In the genomic region with DNA sequence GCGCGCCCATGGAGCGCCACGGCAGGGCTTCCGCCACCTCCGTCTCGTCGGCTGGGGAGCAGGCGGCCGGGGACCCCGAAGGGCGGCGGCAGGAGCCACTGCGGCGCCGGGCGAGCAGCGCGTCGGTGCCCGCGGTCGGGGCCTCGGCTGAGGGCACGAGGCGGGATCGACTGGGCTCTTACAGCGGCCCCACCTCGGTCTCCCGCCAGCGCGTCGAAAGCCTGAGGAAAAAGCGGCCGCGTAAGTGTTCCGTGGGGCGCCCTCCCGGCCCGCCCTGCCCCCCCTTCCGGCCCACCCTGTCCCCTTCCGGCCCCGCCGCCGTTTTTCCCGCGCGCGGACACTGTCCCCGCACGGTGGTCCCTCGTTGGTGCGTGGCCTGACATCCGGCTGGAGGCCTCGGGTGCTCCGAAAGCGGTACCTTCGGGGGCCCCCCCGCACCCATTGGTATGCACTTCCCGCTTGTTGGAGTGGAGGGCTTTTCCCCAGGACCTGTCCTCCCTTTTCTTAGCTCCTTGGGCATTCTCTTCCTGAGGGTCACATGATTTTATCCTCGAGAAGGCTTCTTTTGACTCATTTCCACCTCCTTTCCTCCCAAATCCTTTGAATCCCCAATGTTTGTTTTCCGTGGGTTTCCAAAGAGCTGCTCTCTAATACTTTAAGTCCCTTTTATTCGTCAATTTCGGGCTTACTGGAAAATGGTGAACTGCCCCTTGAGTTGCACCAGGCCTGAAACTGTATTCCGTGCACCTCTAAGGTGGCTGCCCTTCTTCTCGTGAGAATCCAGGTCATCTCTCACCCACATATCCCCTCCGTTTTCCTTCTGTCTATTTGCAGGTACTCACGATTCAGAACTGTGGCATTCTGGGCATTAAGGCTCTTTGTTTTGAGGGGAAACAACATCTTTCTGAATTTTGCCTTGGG, we compare ENCODE assay signal across 1 cellular context.
TF ChIP-seq lines count a peak whose summit lies in the region.

No MANE protein-coding gene starts in this region.

TF ChIP-seq in GM12878, 131 proteins besides CTCF, POLR2A, EP300 and RAD21 (continued from another document and continues in another):
- TF ChIP-seq CEBPZ (IDR thresholded peaks at IDR 0.05; ENCODE audit: low read depth, low read length) (no peak), ZNF217 (IDR thresholded peaks at IDR 0.05) (0 out of 2 replicates have a peak, but pooled peaks have one; percentile 15), ETV6 (conservative IDR thresholded peaks at IDR 0.05 in 1 of 2, IDR thresholded peaks at IDR 0.05 in 1 of 2; ENCODE audit: borderline replicate concordance in 1 of 2, low read depth in 1 of 2) (no peak), TCF7 (IDR thresholded peaks at IDR 0.05; ENCODE audit: borderline replicate concordance) (no peak), MTA2 (IDR thresholded peaks at IDR 0.05; ENCODE audit: low read depth) (no peak), HDGF (IDR thresholded peaks at IDR 0.05) (no peak), POLR2AphosphoS2 (IDR thresholded peaks at IDR 0.05; ENCODE audit: low read depth, low read length) (no peak), RBBP5 (conservative IDR thresholded peaks at IDR 0.05) (no peak), SMAD1 (IDR thresholded peaks at IDR 0.05; ENCODE audit: low read depth, partially characterized antibody) (no peak), ZBTB40 (IDR thresholded peaks at IDR 0.05; ENCODE audit: borderline replicate concordance) (no peak; the same call in 1 of the 2 replicates), RELB (IDR thresholded peaks at IDR 0.05; ENCODE audit: low read depth) (no peak), EGR1 (IDR thresholded peaks at IDR 0.05; ENCODE audit: borderline replicate concordance in 1 of 2, low read depth in 2 of 2, low read length in 2 of 2) (no peak), MLLT1 (IDR thresholded peaks at IDR 0.05) (peak; percentile 37; the same call in 1 of the 2 replicates), IRF4 (IDR thresholded peaks at IDR 0.05; ENCODE audit: low read depth, low read length) (no peak), MEF2B (IDR thresholded peaks at IDR 0.05; ENCODE audit: partially characterized antibody, poor library complexity, severe bottlenecking) (no peak), SMARCA5 (IDR thresholded peaks at IDR 0.05) (peak; percentile 47), CREM (IDR thresholded peaks at IDR 0.05; ENCODE audit: low read depth) (no peak), ZBTB33 (IDR thresholded peaks at IDR 0.05) (no peak), RAD51 (IDR thresholded peaks at IDR 0.05) (0 out of 2 replicates have a peak, but pooled peaks have one; percentile 37), CBX3 (IDR thresholded peaks at IDR 0.05; ENCODE audit: borderline replicate concordance, low read depth) (no peak), BRCA1 (IDR thresholded peaks at IDR 0.05; ENCODE audit: low read depth, low read length) (no peak), IKZF1 (conservative IDR thresholded peaks at IDR 0.05) (no peak), TARDBP (IDR thresholded peaks at IDR 0.05; ENCODE audit: borderline replicate concordance) (no peak), KDM1A (IDR thresholded peaks at IDR 0.05; ENCODE audit: borderline replicate concordance) (no peak)
- TF ChIP-seq, protein P1, sequence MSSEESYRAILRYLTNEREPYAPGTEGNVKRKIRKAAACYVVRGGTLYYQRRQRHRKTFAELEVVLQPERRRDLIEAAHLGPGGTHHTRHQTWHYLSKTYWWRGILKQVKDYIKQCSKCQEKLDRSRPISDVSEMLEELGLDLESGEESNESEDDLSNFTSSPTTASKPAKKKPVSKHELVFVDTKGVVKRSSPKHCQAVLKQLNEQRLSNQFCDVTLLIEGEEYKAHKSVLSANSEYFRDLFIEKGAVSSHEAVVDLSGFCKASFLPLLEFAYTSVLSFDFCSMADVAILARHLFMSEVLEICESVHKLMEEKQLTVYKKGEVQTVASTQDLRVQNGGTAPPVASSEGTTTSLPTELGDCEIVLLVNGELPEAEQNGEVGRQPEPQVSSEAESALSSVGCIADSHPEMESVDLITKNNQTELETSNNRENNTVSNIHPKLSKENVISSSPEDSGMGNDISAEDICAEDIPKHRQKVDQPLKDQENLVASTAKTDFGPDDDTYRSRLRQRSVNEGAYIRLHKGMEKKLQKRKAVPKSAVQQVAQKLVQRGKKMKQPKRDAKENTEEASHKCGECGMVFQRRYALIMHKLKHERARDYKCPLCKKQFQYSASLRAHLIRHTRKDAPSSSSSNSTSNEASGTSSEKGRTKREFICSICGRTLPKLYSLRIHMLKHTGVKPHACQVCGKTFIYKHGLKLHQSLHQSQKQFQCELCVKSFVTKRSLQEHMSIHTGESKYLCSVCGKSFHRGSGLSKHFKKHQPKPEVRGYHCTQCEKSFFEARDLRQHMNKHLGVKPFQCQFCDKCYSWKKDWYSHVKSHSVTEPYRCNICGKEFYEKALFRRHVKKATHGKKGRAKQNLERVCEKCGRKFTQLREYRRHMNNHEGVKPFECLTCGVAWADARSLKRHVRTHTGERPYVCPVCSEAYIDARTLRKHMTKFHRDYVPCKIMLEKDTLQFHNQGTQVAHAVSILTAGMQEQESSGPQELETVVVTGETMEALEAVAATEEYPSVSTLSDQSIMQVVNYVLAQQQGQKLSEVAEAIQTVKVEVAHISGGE (CRISPR knock-in tag; IDR thresholded peaks at IDR 0.05): no peak
- TF ChIP-seq, protein P2, sequence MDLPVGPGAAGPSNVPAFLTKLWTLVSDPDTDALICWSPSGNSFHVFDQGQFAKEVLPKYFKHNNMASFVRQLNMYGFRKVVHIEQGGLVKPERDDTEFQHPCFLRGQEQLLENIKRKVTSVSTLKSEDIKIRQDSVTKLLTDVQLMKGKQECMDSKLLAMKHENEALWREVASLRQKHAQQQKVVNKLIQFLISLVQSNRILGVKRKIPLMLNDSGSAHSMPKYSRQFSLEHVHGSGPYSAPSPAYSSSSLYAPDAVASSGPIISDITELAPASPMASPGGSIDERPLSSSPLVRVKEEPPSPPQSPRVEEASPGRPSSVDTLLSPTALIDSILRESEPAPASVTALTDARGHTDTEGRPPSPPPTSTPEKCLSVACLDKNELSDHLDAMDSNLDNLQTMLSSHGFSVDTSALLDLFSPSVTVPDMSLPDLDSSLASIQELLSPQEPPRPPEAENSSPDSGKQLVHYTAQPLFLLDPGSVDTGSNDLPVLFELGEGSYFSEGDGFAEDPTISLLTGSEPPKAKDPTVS (IDR thresholded peaks at IDR 0.05; ENCODE audit: low read depth, low read length): no peak
- TF ChIP-seq, protein P3, sequence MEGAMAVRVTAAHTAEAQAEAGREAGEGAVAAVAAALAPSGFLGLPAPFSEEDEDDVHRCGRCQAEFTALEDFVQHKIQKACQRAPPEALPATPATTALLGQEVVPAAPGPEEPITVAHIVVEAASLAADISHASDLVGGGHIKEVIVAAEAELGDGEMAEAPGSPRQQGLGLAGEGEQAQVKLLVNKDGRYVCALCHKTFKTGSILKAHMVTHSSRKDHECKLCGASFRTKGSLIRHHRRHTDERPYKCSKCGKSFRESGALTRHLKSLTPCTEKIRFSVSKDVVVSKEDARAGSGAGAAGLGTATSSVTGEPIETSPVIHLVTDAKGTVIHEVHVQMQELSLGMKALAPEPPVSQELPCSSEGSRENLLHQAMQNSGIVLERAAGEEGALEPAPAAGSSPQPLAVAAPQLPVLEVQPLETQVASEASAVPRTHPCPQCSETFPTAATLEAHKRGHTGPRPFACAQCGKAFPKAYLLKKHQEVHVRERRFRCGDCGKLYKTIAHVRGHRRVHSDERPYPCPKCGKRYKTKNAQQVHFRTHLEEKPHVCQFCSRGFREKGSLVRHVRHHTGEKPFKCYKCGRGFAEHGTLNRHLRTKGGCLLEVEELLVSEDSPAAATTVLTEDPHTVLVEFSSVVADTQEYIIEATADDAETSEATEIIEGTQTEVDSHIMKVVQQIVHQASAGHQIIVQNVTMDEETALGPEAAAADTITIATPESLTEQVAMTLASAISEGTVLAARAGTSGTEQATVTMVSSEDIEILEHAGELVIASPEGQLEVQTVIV (IDR thresholded peaks at IDR 0.05; ENCODE audit: borderline replicate concordance, partially characterized antibody): no peak
